In genomic region chr9:106588601-106589000, GRCh38 we compare ENCODE assay signal across 13 cellular contexts.
DNase-seq lines count a peak whose midpoint lies in the region; FAIRE-seq and TF ChIP-seq lines count a peak whose summit lies in the region.
"Had no signal": no experiment of that assay in that cellular context is flagged by ENCODE, and none has a peak within 500 bp of the region (broad histone marks: within the 10 kb centered on the region; RNA-seq: fewer than 3 reads in every experiment).

No MANE protein-coding gene starts in this region.

- H3K36me3 ChIP-seq in PC-9 (ENCODE audit: low read depth), result no peaks in the 10 kb centered on the region
- no peaks in the 10 kb centered on the region for H3K36me3 ChIP-seq in endodermal cell (ENCODE audit: control insufficient read depth, insufficient read depth, low read length)
- H3K36me3 ChIP-seq in mesendoderm (ENCODE audit: control insufficient read depth, insufficient read depth, low read length), result no peaks in the 10 kb centered on the region
- H3K36me3 ChIP-seq in CD4-positive, alpha-beta memory T cell (ENCODE audit: insufficient read depth, low read length), result no peaks in the 10 kb centered on the region
- H3K36me3 ChIP-seq: upper lobe of left lung had no signal

- H3K27ac Mint-ChIP-seq in endodermal cell (no peak overlapping the region), CD14-positive monocyte (no peak overlapping the region)
- no peak overlapping the region for H3K27ac Mint-ChIP-seq in CD4-positive, alpha-beta memory T cell
- H3K27ac Mint-ChIP-seq: activated CD8-positive, alpha-beta memory T cell treated with anti-CD3 and anti-CD28 coated beads, Interleukin-2, amount 10 ng/mL, durations not matched to agents 7 days and 5 days; activated naive CD8-positive, alpha-beta T cell had no signal

- H2BK5ac ChIP-seq in mesendoderm (ENCODE audit: low read length), result peak overlapping the region; percentile 17

- H3K4me1 ChIP-seq in PC-9 (replicated peaks; ENCODE audit: insufficient read depth), result peaks cover 11% of the 10 kb centered on the region
- H3K4me1 ChIP-seq in endodermal cell (ENCODE audit: control insufficient read depth, insufficient read depth, low read length), result peaks cover 5% of the 10 kb centered on the region
- H3K4me1 ChIP-seq in mesendoderm (ENCODE audit: control insufficient read depth, low read depth, low read length), result no peaks in the 10 kb centered on the region
- H3K4me1 ChIP-seq in CD4-positive, alpha-beta memory T cell (ENCODE audit: insufficient read depth, low read length), result no peaks in the 10 kb centered on the region
- H3K4me1 ChIP-seq: upper lobe of left lung had no signal

- H4K20me1 ChIP-seq in PC-9 (ENCODE audit: insufficient read depth), result no peaks in the 10 kb centered on the region

- no peak overlapping the region for H4K8ac ChIP-seq in mesendoderm (ENCODE audit: low read depth, low read length)

- no peaks in the 10 kb centered on the region for H3K9me2 ChIP-seq in PC-9 (ENCODE audit: insufficient read depth)

- no peak overlapping the region for H3K4me3 Mint-ChIP-seq in endodermal cell
- H3K4me3 Mint-ChIP-seq in CD14-positive monocyte, result no peak overlapping the region
- no peak overlapping the region for H3K4me3 Mint-ChIP-seq in CD4-positive, alpha-beta memory T cell
- H3K4me3 Mint-ChIP-seq: activated CD8-positive, alpha-beta memory T cell treated with anti-CD3 and anti-CD28 coated beads, Interleukin-2, amount 10 ng/mL, durations not matched to agents 7 days and 5 days; activated naive CD8-positive, alpha-beta T cell had no signal

- H3K23ac ChIP-seq in mesendoderm (ENCODE audit: low read length), result no peak overlapping the region

- no peak overlapping the region for H3K18ac ChIP-seq in mesendoderm (ENCODE audit: low read length)

- CTCF ChIA-PET in PC-9 (lab: Charles Lee), result no interaction called here
- CTCF ChIA-PET in CD4-positive, alpha-beta memory T cell (lab: Charles Lee; ENCODE audit: partially characterized antibody), result no interaction called here

- POLR2A ChIA-PET in PC-9 (lab: Charles Lee; ENCODE audit: unreplicated experiment), result interaction anchor here (0.8 kb wide), 1 partner anchor 963 kb away, joined by 5 read pairs; no protein-coding TSS in a partner anchor
- POLR2A ChIA-PET in CD4-positive, alpha-beta memory T cell (lab: Charles Lee; ENCODE audit: partially characterized antibody), result no interaction called here

- H3K4me1 Mint-ChIP-seq in endodermal cell (peaks cover 16% of the 10 kb centered on the region), CD14-positive monocyte (no peaks in the 10 kb centered on the region)
- no peaks in the 10 kb centered on the region for H3K4me1 Mint-ChIP-seq in CD4-positive, alpha-beta memory T cell
- H3K4me1 Mint-ChIP-seq: activated CD8-positive, alpha-beta memory T cell treated with anti-CD3 and anti-CD28 coated beads, Interleukin-2, amount 10 ng/mL, durations not matched to agents 7 days and 5 days had no signal

- H3K4me2 ChIP-seq in PC-9 (0 out of 2 replicates have a peak overlapping the region, but pooled peaks have one; percentile 10), mesendoderm (ENCODE audit: low read length) (no peak overlapping the region)

- H4K5ac ChIP-seq in mesendoderm (ENCODE audit: low read length), result no peak overlapping the region

- no peaks in the 10 kb centered on the region for H3K27me3 ChIP-seq in PC-9 (ENCODE audit: insufficient read depth, low read depth)
- H3K27me3 ChIP-seq in endodermal cell (ENCODE audit: control insufficient read depth, insufficient read depth, low read length, poor library complexity, severe bottlenecking), result peaks cover 20% of the 10 kb centered on the region
- no peaks in the 10 kb centered on the region for H3K27me3 ChIP-seq in mesendoderm (ENCODE audit: insufficient read depth, low read length, poor library complexity)
- H3K27me3 ChIP-seq in CD4-positive, alpha-beta memory T cell (ENCODE audit: insufficient read depth, low read length), result no peaks in the 10 kb centered on the region
- H3K27me3 ChIP-seq: upper lobe of left lung had no signal

- in situ Hi-C loops in Caki2 (cut with HindIII; ENCODE audit: low pct_unique_long_range_greater_than_20kb, low sequenced_read_pairs), result no loop called here

- no peaks in the 10 kb centered on the region for H3K79me1 ChIP-seq in mesendoderm (ENCODE audit: low read length)

- TF ChIP-seq CTCF in PC-9 (conservative IDR thresholded peaks at IDR 0.05) (no peak), endodermal cell (conservative IDR thresholded peaks at IDR 0.05) (no peak), CD14-positive monocyte (IDR thresholded peaks at IDR 0.05) (no peak)

- no peaks in the 10 kb centered on the region for H3K36me3 Mint-ChIP-seq in endodermal cell (ENCODE audit: low read depth)
- H3K36me3 Mint-ChIP-seq in CD14-positive monocyte, result no peaks in the 10 kb centered on the region
- H3K36me3 Mint-ChIP-seq in CD4-positive, alpha-beta memory T cell, result no peaks in the 10 kb centered on the region
- H3K36me3 Mint-ChIP-seq: activated CD8-positive, alpha-beta memory T cell treated with anti-CD3 and anti-CD28 coated beads, Interleukin-2, amount 10 ng/mL, durations not matched to agents 7 days and 5 days; activated naive CD8-positive, alpha-beta T cell had no signal

- H3K79me2 ChIP-seq in PC-9 (ENCODE audit: low read depth) (no peaks in the 10 kb centered on the region), mesendoderm (ENCODE audit: control insufficient read depth, insufficient read depth, low read length) (no peaks in the 10 kb centered on the region)

- no peak overlapping the region for H2AFZ ChIP-seq in PC-9

- H3K4ac ChIP-seq in mesendoderm (ENCODE audit: low read depth, low read length), result no peak overlapping the region

- WGBS in endodermal cell (ENCODE audit: insufficient coverage in 1 of 2, insufficient read length in 1 of 2), 2 experiments, result 40 to 55% methylated on average over 3 to 5 of the region's 5 CpGs
- WGBS in mesendoderm (ENCODE audit: extremely low coverage, insufficient coverage, low lambda C conversion rate), result no CpG with 5 or more reads among the region's 5 CpGs

- DNase-seq in Caki2 (ENCODE audit: low read depth) (peak; percentile 71), PC-9 (peak in 1 of 2 experiments; percentile 43), endodermal cell (peak; percentile 62), mesendoderm (peak; percentile 78), frontal cortex (ENCODE audit: low spot score in 2 of 2) (no peak), CD14-positive monocyte (ENCODE audit: low spot score) (no peak), NCI-H2227 (lab: John Stamatoyannopoulos, UW; ENCODE audit: unreplicated experiment) (no peak)
- DNase-seq in CD4-positive, alpha-beta memory T cell, result no peak
- DNase-seq: activated CD8-positive, alpha-beta memory T cell treated with anti-CD3 and anti-CD28 coated beads, Interleukin-2, amount 10 ng/mL, durations not matched to agents 7 days and 5 days; NCI-H345; upper lobe of left lung had no signal

- H3K27ac ChIP-seq in PC-9 (no peak overlapping the region), endodermal cell (ENCODE audit: low read depth, low read length) (no peak overlapping the region), mesendoderm (ENCODE audit: low read depth, low read length) (no peak overlapping the region)
- H3K27ac ChIP-seq in CD4-positive, alpha-beta memory T cell (ENCODE audit: low read depth, low read length), result no peak overlapping the region
- H3K27ac ChIP-seq: upper lobe of left lung had no signal

- FAIRE-seq in frontal cortex (lab: Jason Lieb, UNC), result no peak
- FAIRE-seq: TTC549 had no signal

- no peak overlapping the region for H3K9ac ChIP-seq in endodermal cell (ENCODE audit: extremely low read depth, low read length, poor library complexity, severe bottlenecking)
- H3K9ac ChIP-seq in mesendoderm (ENCODE audit: low read length), result no peak overlapping the region

- H3K9me3 ChIP-seq in PC-9 (ENCODE audit: insufficient read depth, low read depth), result no peaks in the 10 kb centered on the region
- no peaks in the 10 kb centered on the region for H3K9me3 ChIP-seq in endodermal cell (ENCODE audit: control insufficient read depth, low read length)
- H3K9me3 ChIP-seq in CD4-positive, alpha-beta memory T cell (ENCODE audit: control insufficient read depth in 1 of 2, low read length in 2 of 2), result no peaks in the 10 kb centered on the region
- H3K9me3 ChIP-seq: upper lobe of left lung had no signal

- peak overlapping the region; percentile 20 for H3K56ac ChIP-seq in mesendoderm (ENCODE audit: low read length)

- H2BK15ac ChIP-seq in mesendoderm (replicated peaks; ENCODE audit: low read depth), result no peak overlapping the region

- intact Hi-C loops in PC-9 (cut with micrococcal nuclease; ENCODE audit: unreplicated experiment), result no loop called here
- intact Hi-C loops in CD14-positive monocyte (cut with micrococcal nuclease), result no loop called here
- intact Hi-C loops in CD4-positive, alpha-beta memory T cell (cut with micrococcal nuclease), result no loop called here

- no peaks in the 10 kb centered on the region for H3F3A ChIP-seq in PC-9 (ENCODE audit: insufficient read depth, low read depth)

- H3K4me3 ChIP-seq in PC-9 (no peak overlapping the region), endodermal cell (ENCODE audit: low read length) (no peak overlapping the region), mesendoderm (ENCODE audit: low read length) (no peak overlapping the region)
- H3K4me3 ChIP-seq in CD4-positive, alpha-beta memory T cell (ENCODE audit: low read length in 2 of 2), result no peak overlapping the region
- H3K4me3 ChIP-seq: upper lobe of left lung had no signal

- no peak overlapping the region for H2AK5ac ChIP-seq in mesendoderm (ENCODE audit: low read length)

- H3K9me3 Mint-ChIP-seq in endodermal cell (no peaks in the 10 kb centered on the region), CD14-positive monocyte (peaks cover 0 to 5% (median 3%) of the 10 kb centered on the region in 7 donors)
- peaks cover 2 to 35% (median 11%) of the 10 kb centered on the region in 8 donors for H3K9me3 Mint-ChIP-seq in CD4-positive, alpha-beta memory T cell

- H2BK120ac ChIP-seq in mesendoderm (ENCODE audit: low read depth, low read length), result no peak overlapping the region

- no TSS peak for BruUV-seq in PC-9 (replicated peaks; lab: Mats Ljungman, UMichigan)

- peaks cover 15% of the 10 kb centered on the region for H3K27me3 Mint-ChIP-seq in endodermal cell (ENCODE audit: insufficient read depth)
- H3K27me3 Mint-ChIP-seq in CD14-positive monocyte (ENCODE audit: low read depth in 3 of 3), result peaks cover 0 to 2% (median 0%) of the 10 kb centered on the region in 3 donors
- H3K27me3 Mint-ChIP-seq in CD4-positive, alpha-beta memory T cell, result no peaks in the 10 kb centered on the region
- H3K27me3 Mint-ChIP-seq: activated CD8-positive, alpha-beta memory T cell treated with anti-CD3 and anti-CD28 coated beads, Interleukin-2, amount 10 ng/mL, durations not matched to agents 7 days and 5 days; activated naive CD8-positive, alpha-beta T cell had no signal

Comparison
In these comparisons a context has a peak if more than half of its experiments do, and no peak if none do; other contexts are left out.
1. DNase-seq: peak in Caki2 (single experiment), endodermal cell (single experiment) and mesendoderm (single experiment); none in frontal cortex (0 of 2), CD14-positive monocyte (single experiment), NCI-H2227 (single experiment) and CD4-positive, alpha-beta memory T cell (0 of 5).